9 cellular contexts compared by ENCODE assay signal in genomic region chr6:27187546-27188205, GRCh38. TPM values are rescaled to one million over a fixed set of nuclear protein-coding genes. Genes with fewer than 3 reads are reported as not detected.
DNase-seq lines count a peak whose midpoint lies in the region; ATAC-seq and TF ChIP-seq lines count a peak whose summit lies in the region.
"Not testable (repeated sequence)": the region's sequence is repeated elsewhere in the genome, so short reads cannot be mapped to it uniquely, and the experiment has no call there.
"Had no signal": no experiment of that assay in that cellular context is flagged by ENCODE, and none has a peak within 500 bp of the region (broad histone marks: within the 10 kb centered on the region; RNA-seq: fewer than 3 reads in every experiment).

No MANE protein-coding gene starts in this region.

- H3K4me2 ChIP-seq in HCT116 (ENCODE audit: low read length): peak overlapping the region; percentile 83

- not testable (repeated sequence) for H3K79me2 ChIP-seq in HCT116 (ENCODE audit: insufficient read depth, low read length)

- no CpG with 5 or more reads among the region's 20 CpGs for WGBS in iPS DF 6.9 (ENCODE audit: insufficient coverage, insufficient read length)

- H3K36me3 ChIP-seq in HCT116 (ENCODE audit: control insufficient read depth in 1 of 2, insufficient read depth in 2 of 2, low read length in 2 of 2); duodenal mucosa (ENCODE audit: control insufficient read depth in 1 of 2, insufficient read depth in 2 of 2, low read length in 2 of 2); iPS DF 6.9 (ENCODE audit: control insufficient read depth, insufficient read depth, low read length): not testable (repeated sequence)

- TF ChIP-seq POLR2A in HCT116 (IDR thresholded peaks at IDR 0.05; ENCODE audit: borderline replicate concordance, extremely low read depth, insufficient read depth, insufficient read length): not testable (repeated sequence)

- not testable (repeated sequence) for H3K27me3 ChIP-seq in HCT116 (ENCODE audit: insufficient read depth, low read length); duodenal mucosa (ENCODE audit: control insufficient read depth in 1 of 2, insufficient read depth in 2 of 2, low read length in 2 of 2); iPS DF 6.9 (ENCODE audit: control insufficient read depth, insufficient read depth, low read length)

- BruUV-seq in HCT116 (replicated peaks; lab: Mats Ljungman, UMichigan): not testable (repeated sequence)

- RAD21 ChIA-PET in HCT116 (lab: Charles Lee; ENCODE audit: low non-redundant PET in 1 of 2, low total read pairs in 2 of 2, uncharacterized antibody in 2 of 2, unreplicated experiment in 2 of 2): not testable (repeated sequence)

- peak overlapping the region; percentile 75 for H3K4me3 ChIP-seq in AG10803 (ENCODE audit: low read length)
- peak overlapping the region in 1 of 2 experiments; percentile 62; a peak in 1 of 4 replicates for H3K4me3 ChIP-seq in HCT116 (replicated peaks in 1 of 2; ENCODE audit: low read depth in 1 of 2, low read length in 2 of 2)
- H3K4me3 ChIP-seq in duodenal mucosa (ENCODE audit: low read depth in 1 of 2, low read length in 2 of 2): peak overlapping the region; percentile 83 to 90
- H3K4me3 ChIP-seq in iPS DF 6.9 (ENCODE audit: low read length): peak overlapping the region; percentile 68; the same call in 1 of the 2 replicates

- not testable (repeated sequence) for H3K27ac ChIP-seq in HCT116 (ENCODE audit: low read depth, low read length); duodenal mucosa (ENCODE audit: low read depth, low read length); iPS DF 6.9 (ENCODE audit: low read length)
- H3K27ac ChIP-seq in RWPE1: peak overlapping the region; percentile 90

- not testable (repeated sequence) for H3K9me3 ChIP-seq in HCT116 (ENCODE audit: control insufficient read depth in 1 of 2, insufficient read depth in 1 of 2, low read depth in 1 of 2, low read length in 2 of 2); duodenal mucosa (ENCODE audit: control insufficient read depth in 1 of 2, low read length in 2 of 2); iPS DF 6.9 (ENCODE audit: control insufficient read depth, insufficient read depth, low read length)

- peaks cover 15% of the 10 kb centered on the region for H3K4me1 Mint-ChIP-seq in activated T-helper 1 cell treated with anti-CD3 and anti-CD28 coated beads, Interleukin-12 subunit alpha, Interleukin-12 subunit beta, Interleukin-2, Interleukin-4 antibody, amounts not matched to agents 30 ng/mL and 10 ng/mL and 1 ng/mL, durations not matched to agents 14 hours and 24 hours and 36 hours (ENCODE audit: low read depth)
- peaks cover 8 to 17% (median 16%) of the 10 kb centered on the region in 4 donors for H3K4me1 Mint-ChIP-seq in naive thymus-derived CD8-positive, alpha-beta T cell
- H3K4me1 Mint-ChIP-seq in stimulated activated memory B cell treated with anti-CD40 and anti-IgM and Interleukin-4, amounts not matched to agents 10 μg/mL and 1 μg/mL and 100 μg/mL, for 72 hours: not testable (repeated sequence)

- not testable (repeated sequence) for ATAC-seq in HCT116; naive thymus-derived CD8-positive, alpha-beta T cell; stimulated activated memory B cell treated with anti-CD40 and anti-IgM and Interleukin-4, amounts not matched to agents 10 μg/mL and 1 μg/mL and 100 μg/mL, for 72 hours

- not testable (repeated sequence) for H3K36me3 Mint-ChIP-seq in activated T-helper 1 cell treated with anti-CD3 and anti-CD28 coated beads, Interleukin-12 subunit alpha, Interleukin-12 subunit beta, Interleukin-2, Interleukin-4 antibody, amounts not matched to agents 30 ng/mL and 10 ng/mL and 1 ng/mL, durations not matched to agents 14 hours and 24 hours and 36 hours (ENCODE audit: low read depth); naive thymus-derived CD8-positive, alpha-beta T cell; stimulated activated memory B cell treated with anti-CD40 and anti-IgM and Interleukin-4, amounts not matched to agents 10 μg/mL and 1 μg/mL and 100 μg/mL, for 72 hours

- peak overlapping the region; percentile 93 for H3K4me3 Mint-ChIP-seq in activated T-helper 1 cell treated with anti-CD3 and anti-CD28 coated beads, Interleukin-12 subunit alpha, Interleukin-12 subunit beta, Interleukin-2, Interleukin-4 antibody, amounts not matched to agents 30 ng/mL and 10 ng/mL and 1 ng/mL, durations not matched to agents 14 hours and 24 hours and 36 hours
- peak overlapping the region; percentile 89 to 99 (median 93) for H3K4me3 Mint-ChIP-seq in naive thymus-derived CD8-positive, alpha-beta T cell
- peak overlapping the region; percentile 92 for H3K4me3 Mint-ChIP-seq in stimulated activated memory B cell treated with anti-CD40 and anti-IgM and Interleukin-4, amounts not matched to agents 10 μg/mL and 1 μg/mL and 100 μg/mL, for 72 hours

- CTCF ChIA-PET in HCT116 (lab: Charles Lee): interaction anchor here (1.0 kb wide), 1 partner anchor 422 kb away, joined by 3 read pairs; no protein-coding TSS in a partner anchor
- CTCF ChIA-PET in RWPE1 (lab: Yijun Ruan, JAX): interaction anchor here (0.6 to 1.7 kb wide), 3 partner anchors 9 to 564 kb away, joined by 3 to 6 read pairs (median 4); no protein-coding TSS in a partner anchor

- H3K9ac ChIP-seq in HCT116 (ENCODE audit: low read length): peak overlapping the region; percentile 64; the same call in 1 of the 2 replicates
- H3K9ac ChIP-seq in duodenal mucosa (ENCODE audit: low read depth in 1 of 2, low read length in 2 of 2): peak overlapping the region; percentile 61 to 91

- H3K27ac Mint-ChIP-seq in activated T-helper 1 cell treated with anti-CD3 and anti-CD28 coated beads, Interleukin-12 subunit alpha, Interleukin-12 subunit beta, Interleukin-2, Interleukin-4 antibody, amounts not matched to agents 30 ng/mL and 10 ng/mL and 1 ng/mL, durations not matched to agents 14 hours and 24 hours and 36 hours: peak overlapping the region; percentile 78
- H3K27ac Mint-ChIP-seq in naive thymus-derived CD8-positive, alpha-beta T cell: peak overlapping the region; percentile 6 to 85 (median 62)
- H3K27ac Mint-ChIP-seq in stimulated activated memory B cell treated with anti-CD40 and anti-IgM and Interleukin-4, amounts not matched to agents 10 μg/mL and 1 μg/mL and 100 μg/mL, for 72 hours: peak overlapping the region; percentile 70

- not testable (repeated sequence) for DNase-seq in AG10803 (ENCODE audit: low read depth); HCT116 (ENCODE audit: low read depth, low spot score); activated T-helper 1 cell treated with anti-CD3 and anti-CD28 coated beads, Interleukin-12 subunit alpha, Interleukin-12 subunit beta, Interleukin-2, Interleukin-4 antibody, amounts not matched to agents 30 ng/mL and 10 ng/mL and 1 ng/mL, durations not matched to agents 14 hours and 24 hours and 36 hours (ENCODE audit: low spot score); iPS DF 6.9 (ENCODE audit: low read depth, low spot score); naive thymus-derived CD8-positive, alpha-beta T cell
- peak; percentile 9 for DNase-seq in RWPE1 (ENCODE audit: low spot score)

- H3K9me3 Mint-ChIP-seq in activated T-helper 1 cell treated with anti-CD3 and anti-CD28 coated beads, Interleukin-12 subunit alpha, Interleukin-12 subunit beta, Interleukin-2, Interleukin-4 antibody, amounts not matched to agents 30 ng/mL and 10 ng/mL and 1 ng/mL, durations not matched to agents 14 hours and 24 hours and 36 hours; naive thymus-derived CD8-positive, alpha-beta T cell; stimulated activated memory B cell treated with anti-CD40 and anti-IgM and Interleukin-4, amounts not matched to agents 10 μg/mL and 1 μg/mL and 100 μg/mL, for 72 hours: not testable (repeated sequence)

- not testable (repeated sequence) for TF ChIP-seq RAD21 in HCT116 (IDR thresholded peaks at IDR 0.05; ENCODE audit: low read depth)

- not testable (repeated sequence) for H3K9me2 ChIP-seq in HCT116 (ENCODE audit: insufficient read depth)

- peaks cover 2 to 13% of the 10 kb centered on the region in 2 experiments; a peak in 3 of 4 replicates for H3K4me1 ChIP-seq in HCT116 (ENCODE audit: control insufficient read depth in 1 of 2, insufficient read depth in 2 of 2, low read length in 2 of 2)
- not testable (repeated sequence) for H3K4me1 ChIP-seq in duodenal mucosa (ENCODE audit: control insufficient read depth in 1 of 2, insufficient read depth in 2 of 2, low read length in 2 of 2); iPS DF 6.9 (ENCODE audit: control insufficient read depth, insufficient read depth, low read length)

- not testable (repeated sequence) for TF ChIP-seq CTCF in AG10803 (conservative IDR thresholded peaks at IDR 0.05; ENCODE audit: low read length); HCT116 (IDR thresholded peaks at IDR 0.05 in 2 of 3, conservative IDR thresholded peaks at IDR 0.05 in 1 of 3; ENCODE audit: borderline replicate concordance in 1 of 3, insufficient read depth in 1 of 3, low read depth in 2 of 3, low read length in 2 of 3); RWPE1 (conservative IDR thresholded peaks at IDR 0.05; ENCODE audit: low read depth)

- POLR2A ChIA-PET in HCT116 (lab: Charles Lee): not testable (repeated sequence)
- POLR2A ChIA-PET in RWPE1 (lab: Yijun Ruan, JAX; ENCODE audit: low non-redundant PET): interaction anchor here (0.6 kb wide), 2 partner anchors 347 to 456 kb away, joined by 3 to 4 read pairs; no protein-coding TSS in a partner anchor
- POLR2A ChIA-PET in naive thymus-derived CD8-positive, alpha-beta T cell (lab: Charles Lee): interaction anchor here (0.6 to 2.1 kb wide), 5 partner anchors 10 to 707 kb away, joined by 3 to 10 read pairs (median 5); a partner anchor contains a TSS

- H2AFZ ChIP-seq in HCT116 (ENCODE audit: low read depth, low read length, poor library complexity, severe bottlenecking): peak overlapping the region; percentile 90

- not testable (repeated sequence) for H4K20me1 ChIP-seq in HCT116 (ENCODE audit: insufficient read depth)

- intact Hi-C loops in HCT116 (cut with micrococcal nuclease): loop anchor here (2.0 to 5.0 kb wide), 6 partner anchors 285 to 707 kb away; partner anchors contain the start of gene ZNF184
- intact Hi-C loops in activated T-helper 1 cell treated with anti-CD3 and anti-CD28 coated beads, Interleukin-12 subunit alpha, Interleukin-12 subunit beta, Interleukin-2, Interleukin-4 antibody, amounts not matched to agents 30 ng/mL and 10 ng/mL and 1 ng/mL, durations not matched to agents 14 hours and 24 hours and 36 hours (cut with micrococcal nuclease): loop anchor here (1.0 to 10.0 kb wide), 14 partner anchors 10 to 1167 kb away; a partner anchor contains a TSS

- H3K27me3 Mint-ChIP-seq in activated T-helper 1 cell treated with anti-CD3 and anti-CD28 coated beads, Interleukin-12 subunit alpha, Interleukin-12 subunit beta, Interleukin-2, Interleukin-4 antibody, amounts not matched to agents 30 ng/mL and 10 ng/mL and 1 ng/mL, durations not matched to agents 14 hours and 24 hours and 36 hours (ENCODE audit: insufficient read depth); naive thymus-derived CD8-positive, alpha-beta T cell; stimulated activated memory B cell treated with anti-CD40 and anti-IgM and Interleukin-4, amounts not matched to agents 10 μg/mL and 1 μg/mL and 100 μg/mL, for 72 hours: not testable (repeated sequence)

RNA-seq across cellular contexts. Expression of gene PRSS16, which starts 59.8 kb away (rescaled TPM):
- 14.5 TPM for total RNA-seq in HCT116 (2021; ENCODE audit: unreplicated experiment)
- polyA plus RNA-seq in HCT116 (2012): 15.8 and 16.9 TPM in 2 replicates
- total RNA-seq in activated T-helper 1 cell treated with anti-CD3 and anti-CD28 coated beads, Interleukin-12 subunit alpha, Interleukin-12 subunit beta, Interleukin-2, Interleukin-4 antibody, amounts not matched to agents 30 ng/mL and 10 ng/mL and 1 ng/mL, durations not matched to agents 14 hours and 24 hours and 36 hours: 0.13 and 0.98 TPM in 2 replicates
- under 1 TPM in 1 of 2 experiments, not detected in 1; 0.25 TPM for total RNA-seq in naive thymus-derived CD8-positive, alpha-beta T cell
- polyA plus RNA-seq in naive thymus-derived CD8-positive, alpha-beta T cell: 1 to 10 TPM in 1 of 3 donors, under 1 TPM in 1, not detected in 1; 0.57 to 1.0 TPM
- total RNA-seq: dermis blood vessel endothelial cell had no signal
